10 cellular contexts compared by ENCODE assay signal in the genomic region with DNA sequence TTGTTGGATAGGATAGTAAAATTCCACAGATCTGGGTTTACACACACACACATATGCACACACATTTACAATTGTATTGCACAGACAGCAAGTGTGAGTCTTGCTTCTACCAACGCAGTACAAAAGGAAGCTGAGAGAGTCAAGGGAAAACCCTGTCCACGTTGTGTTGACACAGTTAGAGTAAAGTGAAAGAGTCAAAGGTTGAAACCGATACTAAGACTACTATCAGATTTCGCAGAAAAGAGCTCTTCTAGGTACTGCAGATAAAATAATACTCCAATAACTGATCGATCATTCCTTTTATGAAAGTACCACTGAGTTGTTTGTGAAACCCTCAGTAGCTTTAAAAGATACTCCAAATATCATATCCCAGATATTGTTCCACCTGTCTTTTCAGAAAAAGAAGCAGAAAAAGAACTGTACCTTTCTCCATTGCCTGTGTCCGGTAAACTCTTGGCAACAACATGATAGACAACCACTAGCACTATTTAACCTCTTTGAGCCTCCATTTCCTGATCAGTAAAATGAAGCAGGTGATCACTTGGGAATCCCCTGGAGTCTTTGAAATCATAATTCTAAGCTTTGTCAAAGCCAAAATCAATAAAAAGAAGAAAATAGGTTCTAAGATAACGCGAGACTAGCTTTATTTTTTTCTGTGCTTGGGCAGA.
A peak's percentile ranks its signal among the peaks of the same experiment; 100 is the strongest.
DNase-seq lines count a peak whose midpoint lies in the region; ATAC-seq and TF ChIP-seq lines count a peak whose summit lies in the region.
"Had no signal": no experiment of that assay in that cellular context is flagged by ENCODE, and none has a peak within 500 bp of the region (broad histone marks: within the 10 kb centered on the region; RNA-seq: fewer than 3 reads in every experiment).

No MANE protein-coding gene starts in this region.

- H3K27me3 ChIP-seq in CD4-positive, alpha-beta memory T cell (ENCODE audit: insufficient read depth, low read length) = no peaks in the 10 kb centered on the region
- H3K27me3 ChIP-seq in SJCRH30 (no peaks in the 10 kb centered on the region), lower lobe of right lung (ENCODE audit: low read depth) (no peaks in the 10 kb centered on the region)

- no peaks in the 10 kb centered on the region for H3K27me3 Mint-ChIP-seq in CD4-positive, alpha-beta memory T cell
- no peaks in the 10 kb centered on the region for H3K27me3 Mint-ChIP-seq in activated CD8-positive, alpha-beta T cell treated with anti-CD3 and anti-CD28 coated beads for 36 hours

- DNase-seq in CD4-positive, alpha-beta memory T cell = peak in 4 of 5 donors; percentile 17 to 46 (median 34)
- peak; percentile 59 for DNase-seq in activated CD8-positive, alpha-beta T cell treated with anti-CD3 and anti-CD28 coated beads for 36 hours
- DNase-seq in SJCRH30 (no peak), medulla oblongata (ENCODE audit: extremely low spot score) (no peak), coronary artery (ENCODE audit: low spot score) (no peak), lower lobe of right lung (no peak)
- DNase-seq: PC-9 had no signal

- no peaks in the 10 kb centered on the region for H3K9me3 ChIP-seq in CD4-positive, alpha-beta memory T cell (ENCODE audit: control insufficient read depth in 1 of 2, low read length in 2 of 2)
- H3K9me3 ChIP-seq in SJCRH30 (replicated peaks) (no peaks in the 10 kb centered on the region; the same call in 1 of the 2 replicates), lower lobe of right lung (no peaks in the 10 kb centered on the region)

- H3K4me3 ChIP-seq in CD4-positive, alpha-beta memory T cell (ENCODE audit: low read length in 2 of 2) = peak overlapping the region in 1 of 2 donors; percentile 37
- H3K4me3 ChIP-seq in SJCRH30 (no peak overlapping the region), coronary artery (no peak overlapping the region), lower lobe of right lung (no peak overlapping the region)
- H3K4me3 ChIP-seq: PC-9 had no signal

- no peaks in the 10 kb centered on the region for H3K36me3 Mint-ChIP-seq in CD4-positive, alpha-beta memory T cell
- H3K36me3 Mint-ChIP-seq in activated CD8-positive, alpha-beta T cell treated with anti-CD3 and anti-CD28 coated beads for 36 hours (ENCODE audit: low read depth) = peaks cover 33% of the 10 kb centered on the region

- no peaks in the 10 kb centered on the region for H3K36me3 ChIP-seq in CD4-positive, alpha-beta memory T cell (ENCODE audit: insufficient read depth, low read length)
- H3K36me3 ChIP-seq in SJCRH30 (no peaks in the 10 kb centered on the region), lower lobe of right lung (no peaks in the 10 kb centered on the region)

- POLR2A ChIA-PET in CD4-positive, alpha-beta memory T cell (lab: Charles Lee; ENCODE audit: partially characterized antibody) = interaction anchor here (0.7 to 2.7 kb wide), 14 partner anchors 15 to 212 kb away, joined by 3 to 47 read pairs (median 3); no protein-coding TSS in a partner anchor
- POLR2A ChIA-PET in activated CD8-positive, alpha-beta T cell treated with anti-CD3 and anti-CD28 coated beads for 36 hours (lab: Charles Lee) = interaction anchor here (0.6 to 5.5 kb wide), 14 partner anchors 9 to 212 kb away, joined by 3 to 44 read pairs (median 5); no protein-coding TSS in a partner anchor

- H3K27ac Mint-ChIP-seq in CD4-positive, alpha-beta memory T cell = peak overlapping the region; percentile 89 to 93 (median 92)
- H3K27ac Mint-ChIP-seq in activated CD8-positive, alpha-beta T cell treated with anti-CD3 and anti-CD28 coated beads for 36 hours = peak overlapping the region; percentile 96
- H3K27ac Mint-ChIP-seq: nephron had no signal

- TF ChIP-seq CTCF in activated CD8-positive, alpha-beta T cell treated with anti-CD3 and anti-CD28 coated beads for 36 hours (IDR thresholded peaks at IDR 0.05) = no peak
- TF ChIP-seq CTCF in coronary artery (IDR thresholded peaks at IDR 0.05) (no peak), lower lobe of right lung (IDR thresholded peaks at IDR 0.05) (no peak)

- peaks cover 29 to 53% (median 38%) of the 10 kb centered on the region in 4 donors for H3K4me1 Mint-ChIP-seq in CD4-positive, alpha-beta memory T cell
- peaks cover 68% of the 10 kb centered on the region for H3K4me1 Mint-ChIP-seq in activated CD8-positive, alpha-beta T cell treated with anti-CD3 and anti-CD28 coated beads for 36 hours (ENCODE audit: low read depth)
- H3K4me1 Mint-ChIP-seq: nephron had no signal

- H3K4me3 Mint-ChIP-seq in CD4-positive, alpha-beta memory T cell = peak overlapping the region; percentile 47 to 84 (median 73)
- peak overlapping the region; percentile 60 for H3K4me3 Mint-ChIP-seq in activated CD8-positive, alpha-beta T cell treated with anti-CD3 and anti-CD28 coated beads for 36 hours
- H3K4me3 Mint-ChIP-seq: nephron had no signal

- H3K4me1 ChIP-seq in CD4-positive, alpha-beta memory T cell (ENCODE audit: insufficient read depth, low read length) = peaks cover 38% of the 10 kb centered on the region
- no peaks in the 10 kb centered on the region for H3K4me1 ChIP-seq in SJCRH30
- no peaks in the 10 kb centered on the region for H3K4me1 ChIP-seq in lower lobe of right lung

- peak; percentile 98 for ATAC-seq in GM18907 (IDR thresholded peaks at IDR 0.05; ENCODE audit: unreplicated experiment)
- ATAC-seq in HG02973 (IDR thresholded peaks at IDR 0.05; ENCODE audit: unreplicated experiment) = peak; percentile 97
- ATAC-seq in activated CD8-positive, alpha-beta T cell treated with anti-CD3 and anti-CD28 coated beads for 36 hours = peak; percentile 91
- ATAC-seq in lower lobe of right lung = no peak

- intact Hi-C loops in CD4-positive, alpha-beta memory T cell (cut with micrococcal nuclease) = loop anchor here (2.0 kb wide), 1 partner anchor 23 kb away; no protein-coding TSS in a partner anchor
- intact Hi-C loops in activated CD8-positive, alpha-beta T cell treated with anti-CD3 and anti-CD28 coated beads for 36 hours (cut with micrococcal nuclease) = loop anchor here (5.0 kb wide), 1 partner anchor 41 kb away; no protein-coding TSS in a partner anchor
- intact Hi-C loops in lower lobe of right lung (cut with DNase I) = no loop called here

- H3K27ac ChIP-seq in CD4-positive, alpha-beta memory T cell (ENCODE audit: low read depth, low read length) = peak overlapping the region; percentile 55
- H3K27ac ChIP-seq in SJCRH30 (no peak overlapping the region), coronary artery (no peak overlapping the region), lower lobe of right lung (no peak overlapping the region)
- H3K27ac ChIP-seq: PC-9 had no signal

- no peaks in the 10 kb centered on the region for H3K9me3 Mint-ChIP-seq in CD4-positive, alpha-beta memory T cell
- H3K9me3 Mint-ChIP-seq in activated CD8-positive, alpha-beta T cell treated with anti-CD3 and anti-CD28 coated beads for 36 hours = peaks cover 17% of the 10 kb centered on the region

- CTCF ChIA-PET in CD4-positive, alpha-beta memory T cell (lab: Charles Lee; ENCODE audit: partially characterized antibody) = interaction anchor here (1.1 to 1.9 kb wide), 6 partner anchors 9 to 79 kb away, joined by 3 to 11 read pairs (median 4); no protein-coding TSS in a partner anchor
- CTCF ChIA-PET in activated CD8-positive, alpha-beta T cell treated with anti-CD3 and anti-CD28 coated beads for 36 hours (lab: Charles Lee) = interaction anchor here (0.8 to 1.7 kb wide), 13 partner anchors 10 to 601 kb away, joined by 3 to 9 read pairs (median 4); no protein-coding TSS in a partner anchor

Comparison
In these comparisons a context has a peak if more than half of its experiments do, and no peak if none do; other contexts are left out.
1. DNase-seq: peak in CD4-positive, alpha-beta memory T cell (4 of 5) and activated CD8-positive, alpha-beta T cell treated with anti-CD3 and anti-CD28 coated beads for 36 hours (single experiment); none in SJCRH30 (0 of 2), medulla oblongata (single experiment), coronary artery (single experiment) and lower lobe of right lung (single experiment).
2. ATAC-seq: peak in GM18907 (single experiment), HG02973 (single experiment) and activated CD8-positive, alpha-beta T cell treated with anti-CD3 and anti-CD28 coated beads for 36 hours (single experiment); none in lower lobe of right lung (0 of 2).